ENCODE assay signal across 23 cellular contexts in genomic region chr1:41369531-41369930, GRCh38. TPM values are rescaled to one million over a fixed set of nuclear protein-coding genes. Genes with fewer than 3 reads are reported as not detected.
"Had no signal": no experiment of that assay in that cellular context is flagged by ENCODE, and none has a peak within 500 bp of the region (broad histone marks: within the 10 kb centered on the region; RNA-seq: fewer than 3 reads in every experiment).

No MANE protein-coding gene starts in this region.

- H3K4me1 Mint-ChIP-seq: activated CD8-positive, alpha-beta memory T cell treated with anti-CD3 and anti-CD28 coated beads, Interleukin-2, amount 10 ng/mL, durations not matched to agents 7 days and 5 days; stimulated activated memory B cell treated with anti-CD40 and anti-IgM and Interleukin-4, amounts not matched to agents 10 μg/mL and 1 μg/mL and 100 μg/mL, for 72 hours had no signal

- H3K27ac Mint-ChIP-seq: activated CD4-positive, alpha-beta T cell treated with anti-CD3 and anti-CD28 coated beads, Interleukin-2, amount 10 ng/mL, durations not matched to agents 7 days and 5 days; activated CD8-positive, alpha-beta memory T cell treated with anti-CD3 and anti-CD28 coated beads, Interleukin-2, amount 10 ng/mL, durations not matched to agents 7 days and 5 days; activated CD8-positive, alpha-beta T cell treated with anti-CD3 and anti-CD28 coated beads for 36 hours; activated naive CD8-positive, alpha-beta T cell treated with anti-CD3 and anti-CD28 coated beads, Interleukin-2, amount 50 U/mL, for 24 hours; effector memory CD8-positive, alpha-beta T cell; immature natural killer cell; stimulated activated memory B cell treated with anti-CD40 and anti-IgM and Interleukin-4, amounts not matched to agents 10 μg/mL and 1 μg/mL and 100 μg/mL, for 72 hours had no signal

- H3K36me3 ChIP-seq: stomach, suprapubic skin, tibial nerve had no signal

- H3K4me3 ChIP-seq: dorsolateral prefrontal cortex, lung, stomach, suprapubic skin, tibial nerve had no signal

- H3K9me3 ChIP-seq: stomach, suprapubic skin, tibial nerve had no signal

- DNase-seq: activated CD4-positive, alpha-beta T cell treated with anti-CD3 and anti-CD28 coated beads, Interleukin-2, amount 10 ng/mL, durations not matched to agents 7 days and 5 days; activated CD4-positive, CD25-positive, alpha-beta regulatory T cell treated with anti-CD3 and anti-CD28 coated beads, Interleukin-2, amount 50 U/mL, for 72 hours; activated CD8-positive, alpha-beta memory T cell treated with anti-CD3 and anti-CD28 coated beads, Interleukin-2, amount 10 ng/mL, durations not matched to agents 7 days and 5 days; activated CD8-positive, alpha-beta T cell treated with anti-CD3 and anti-CD28 coated beads for 36 hours; activated effector memory CD4-positive, alpha-beta T cell treated with anti-CD3 and anti-CD28 coated beads, Interleukin-2, amount 50 U/mL, for 16 hours; activated naive CD4-positive, alpha-beta T cell treated with anti-CD3 and anti-CD28 coated beads, Interleukin-2, amount 50 U/mL, for 16 hours; activated naive CD8-positive, alpha-beta T cell treated with anti-CD3 and anti-CD28 coated beads, Interleukin-2, amount 50 U/mL, for 24 hours; activated T-cell treated with anti-CD3 and anti-CD28 coated beads for 4 hours; dorsolateral prefrontal cortex; effector memory CD8-positive, alpha-beta T cell; foreskin melanocyte; immature natural killer cell; naive thymus-derived CD8-positive, alpha-beta T cell; small intestine; stimulated activated CD4-positive, alpha-beta T cell treated with anti-CD3 and anti-CD28 coated beads, Interleukin-2, amount 100 ng/mL, for 24 hours; stomach; T-helper 2 cell had no signal

- H3K27me3 ChIP-seq: suprapubic skin had no signal

- ATAC-seq: activated CD8-positive, alpha-beta memory T cell treated with anti-CD3 and anti-CD28 coated beads, Interleukin-2, amount 10 ng/mL, durations not matched to agents 7 days and 5 days; activated CD8-positive, alpha-beta T cell treated with anti-CD3 and anti-CD28 coated beads for 36 hours; activated naive CD8-positive, alpha-beta T cell treated with anti-CD3 and anti-CD28 coated beads, Interleukin-2, amount 50 U/mL, for 24 hours; effector memory CD8-positive, alpha-beta T cell; esophagus mucosa; naive thymus-derived CD8-positive, alpha-beta T cell; sciatic nerve; stimulated activated memory B cell treated with anti-CD40 and anti-IgM and Interleukin-4, amounts not matched to agents 10 μg/mL and 1 μg/mL and 100 μg/mL, for 72 hours had no signal

- H3K36me3 Mint-ChIP-seq: activated CD8-positive, alpha-beta memory T cell treated with anti-CD3 and anti-CD28 coated beads, Interleukin-2, amount 10 ng/mL, durations not matched to agents 7 days and 5 days; immature natural killer cell; naive thymus-derived CD8-positive, alpha-beta T cell; stimulated activated memory B cell treated with anti-CD40 and anti-IgM and Interleukin-4, amounts not matched to agents 10 μg/mL and 1 μg/mL and 100 μg/mL, for 72 hours had no signal

- H3K9me3 Mint-ChIP-seq: activated CD4-positive, alpha-beta T cell treated with anti-CD3 and anti-CD28 coated beads, Interleukin-2, amount 10 ng/mL, durations not matched to agents 7 days and 5 days; activated CD8-positive, alpha-beta T cell treated with anti-CD3 and anti-CD28 coated beads for 36 hours; activated naive CD8-positive, alpha-beta T cell treated with anti-CD3 and anti-CD28 coated beads, Interleukin-2, amount 50 U/mL, for 24 hours; effector memory CD8-positive, alpha-beta T cell; immature natural killer cell; naive thymus-derived CD8-positive, alpha-beta T cell; stimulated activated memory B cell treated with anti-CD40 and anti-IgM and Interleukin-4, amounts not matched to agents 10 μg/mL and 1 μg/mL and 100 μg/mL, for 72 hours had no signal

- H3K27ac ChIP-seq: stomach, suprapubic skin, tibial nerve had no signal

- H3K4me3 Mint-ChIP-seq: activated CD4-positive, alpha-beta T cell treated with anti-CD3 and anti-CD28 coated beads, Interleukin-2, amount 10 ng/mL, durations not matched to agents 7 days and 5 days; activated CD8-positive, alpha-beta memory T cell treated with anti-CD3 and anti-CD28 coated beads, Interleukin-2, amount 10 ng/mL, durations not matched to agents 7 days and 5 days; activated CD8-positive, alpha-beta T cell treated with anti-CD3 and anti-CD28 coated beads for 36 hours; activated naive CD8-positive, alpha-beta T cell treated with anti-CD3 and anti-CD28 coated beads, Interleukin-2, amount 50 U/mL, for 24 hours; immature natural killer cell; stimulated activated memory B cell treated with anti-CD40 and anti-IgM and Interleukin-4, amounts not matched to agents 10 μg/mL and 1 μg/mL and 100 μg/mL, for 72 hours had no signal

RNA-seq across cellular contexts. Expression of gene FOXO6, which starts 8.3 kb away (rescaled TPM):
- total RNA-seq: activated CD4-positive, alpha-beta T cell treated with anti-CD3 and anti-CD28 coated beads, Interleukin-2, amount 10 ng/mL, durations not matched to agents 7 days and 5 days; activated CD8-positive, alpha-beta memory T cell treated with anti-CD3 and anti-CD28 coated beads, Interleukin-2, amount 10 ng/mL, durations not matched to agents 7 days and 5 days; esophagus mucosa had no signal
- polyA plus RNA-seq: immature natural killer cell; naive thymus-derived CD8-positive, alpha-beta T cell had no signal
